ENCODE assay signal across 8 cellular contexts in genomic region chr4:183505556-183506388, GRCh38. TPM values are rescaled to one million over a fixed set of nuclear protein-coding genes. Genes with fewer than 3 reads are reported as not detected.
DNase-seq lines count a peak whose midpoint lies in the region; ATAC-seq and TF ChIP-seq lines count a peak whose summit lies in the region.

No MANE protein-coding gene starts in this region.

- H3K27ac ChIP-seq in colonic mucosa (peak overlapping the region; percentile 96), layer of hippocampus (ENCODE audit: low read depth, low read length) (peak overlapping the region; percentile 97)

- in situ Hi-C loops in GM18951 (cut with MboI; ENCODE audit: low sequenced_read_pairs, unreplicated experiment): no loop called here

- H3K9ac ChIP-seq in colonic mucosa (ENCODE audit: low read depth in 2 of 2, low read length in 2 of 2): peak overlapping the region; percentile 84 to 98

- no peaks in the 10 kb centered on the region for H3K27me3 ChIP-seq in colonic mucosa
- no peaks in the 10 kb centered on the region for H3K27me3 ChIP-seq in layer of hippocampus (ENCODE audit: control insufficient read depth, insufficient read depth, low read length)

- intact Hi-C loops in colonic mucosa (cut with DNase I): loop anchor here (5.0 to 10.0 kb wide), 2 partner anchors 51 to 152 kb away; partner anchors contain the start of genes RWDD4 and TRAPPC11

- peak; percentile 96 for DNase-seq in Ammon's horn (ENCODE audit: low spot score)
- peak; percentile 58 to 72 for DNase-seq in NCI-H446 (lab: John Stamatoyannopoulos, UW)
- DNase-seq in activated CD4-positive, alpha-beta T cell treated with anti-CD3 and anti-CD28 coated beads for 48 hours: peak; percentile 89
- DNase-seq in colonic mucosa: peak; percentile 90
- peak; percentile 69 to 81 (median 78) for DNase-seq in stimulated activated CD4-positive, alpha-beta T cell treated with anti-CD3 and anti-CD28 coated beads, Interleukin-1b, Interleukin-23, amount 100 ng/mL, for 24 hours (ENCODE audit: low read depth in 4 of 4, low spot score in 1 of 4)

- peak; percentile 77 for TF ChIP-seq POLR2A in GM18951 (IDR thresholded peaks at IDR 0.05; ENCODE audit: extremely low read depth, insufficient read depth, insufficient read length)

- no peaks in the 10 kb centered on the region for H3K9me3 ChIP-seq in colonic mucosa

- ATAC-seq in HG03159 (IDR thresholded peaks at IDR 0.05; ENCODE audit: unreplicated experiment): peak; percentile 43

- no peak for TF ChIP-seq CTCF in colonic mucosa (IDR thresholded peaks at IDR 0.05)

- H3K4me3 ChIP-seq in colonic mucosa: peak overlapping the region; percentile 97

- no peaks in the 10 kb centered on the region for H3K4me1 ChIP-seq in colonic mucosa

- no peaks in the 10 kb centered on the region for H3K36me3 ChIP-seq in colonic mucosa

RNA-seq across cellular contexts. Expression of gene ING2, which starts 0.9 kb away (rescaled TPM):
- 10 to 100 TPM; 11.0 to 15.3 TPM for total RNA-seq in colonic mucosa

Comparison
In these comparisons a context has a peak if more than half of its experiments do, and no peak if none do; other contexts are left out.
1. Peak in every context shown above with its lines: DNase-seq, ATAC-seq, H3K4me3 ChIP-seq and H3K27ac ChIP-seq.